1 cellular context compared by ENCODE assay signal in genomic region chr5:151085517-151086031, GRCh38.
TF ChIP-seq lines count a peak whose summit lies in the region.

No MANE protein-coding gene starts in this region.

TF ChIP-seq in HepG2, 621 proteins besides CTCF, POLR2A, EP300 and RAD21 (continued from another document):
- TF ChIP-seq, protein P1, sequence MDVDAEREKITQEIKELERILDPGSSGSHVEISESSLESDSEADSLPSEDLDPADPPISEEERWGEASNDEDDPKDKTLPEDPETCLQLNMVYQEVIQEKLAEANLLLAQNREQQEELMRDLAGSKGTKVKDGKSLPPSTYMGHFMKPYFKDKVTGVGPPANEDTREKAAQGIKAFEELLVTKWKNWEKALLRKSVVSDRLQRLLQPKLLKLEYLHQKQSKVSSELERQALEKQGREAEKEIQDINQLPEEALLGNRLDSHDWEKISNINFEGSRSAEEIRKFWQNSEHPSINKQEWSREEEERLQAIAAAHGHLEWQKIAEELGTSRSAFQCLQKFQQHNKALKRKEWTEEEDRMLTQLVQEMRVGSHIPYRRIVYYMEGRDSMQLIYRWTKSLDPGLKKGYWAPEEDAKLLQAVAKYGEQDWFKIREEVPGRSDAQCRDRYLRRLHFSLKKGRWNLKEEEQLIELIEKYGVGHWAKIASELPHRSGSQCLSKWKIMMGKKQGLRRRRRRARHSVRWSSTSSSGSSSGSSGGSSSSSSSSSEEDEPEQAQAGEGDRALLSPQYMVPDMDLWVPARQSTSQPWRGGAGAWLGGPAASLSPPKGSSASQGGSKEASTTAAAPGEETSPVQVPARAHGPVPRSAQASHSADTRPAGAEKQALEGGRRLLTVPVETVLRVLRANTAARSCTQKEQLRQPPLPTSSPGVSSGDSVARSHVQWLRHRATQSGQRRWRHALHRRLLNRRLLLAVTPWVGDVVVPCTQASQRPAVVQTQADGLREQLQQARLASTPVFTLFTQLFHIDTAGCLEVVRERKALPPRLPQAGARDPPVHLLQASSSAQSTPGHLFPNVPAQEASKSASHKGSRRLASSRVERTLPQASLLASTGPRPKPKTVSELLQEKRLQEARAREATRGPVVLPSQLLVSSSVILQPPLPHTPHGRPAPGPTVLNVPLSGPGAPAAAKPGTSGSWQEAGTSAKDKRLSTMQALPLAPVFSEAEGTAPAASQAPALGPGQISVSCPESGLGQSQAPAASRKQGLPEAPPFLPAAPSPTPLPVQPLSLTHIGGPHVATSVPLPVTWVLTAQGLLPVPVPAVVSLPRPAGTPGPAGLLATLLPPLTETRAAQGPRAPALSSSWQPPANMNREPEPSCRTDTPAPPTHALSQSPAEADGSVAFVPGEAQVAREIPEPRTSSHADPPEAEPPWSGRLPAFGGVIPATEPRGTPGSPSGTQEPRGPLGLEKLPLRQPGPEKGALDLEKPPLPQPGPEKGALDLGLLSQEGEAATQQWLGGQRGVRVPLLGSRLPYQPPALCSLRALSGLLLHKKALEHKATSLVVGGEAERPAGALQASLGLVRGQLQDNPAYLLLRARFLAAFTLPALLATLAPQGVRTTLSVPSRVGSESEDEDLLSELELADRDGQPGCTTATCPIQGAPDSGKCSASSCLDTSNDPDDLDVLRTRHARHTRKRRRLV (CRISPR knock-in tag; IDR thresholded peaks at IDR 0.05) = no peak
- TF ChIP-seq RELA (CRISPR knock-in tag; IDR thresholded peaks at IDR 0.05) = peak; percentile 14; the same call in 1 of the 2 replicates
- no peak for TF ChIP-seq BCLAF1 (IDR thresholded peaks at IDR 0.05)
- TF ChIP-seq RCOR2 (CRISPR knock-in tag; IDR thresholded peaks at IDR 0.05) = no peak
- 0 out of 2 replicates have a peak, but pooled peaks have one; percentile 29 for TF ChIP-seq ZNF136 (CRISPR knock-in tag; IDR thresholded peaks at IDR 0.05; ENCODE audit: low read depth)
- TF ChIP-seq CCAR2 (optimal IDR thresholded peaks at IDR 0.05; ENCODE audit: low read depth, low read length) = no peak
- TF ChIP-seq ZNF30 (CRISPR knock-in tag; IDR thresholded peaks at IDR 0.05) = no peak
- TF ChIP-seq ETV5 (CRISPR knock-in tag; IDR thresholded peaks at IDR 0.05; ENCODE audit: borderline replicate concordance) = no peak
- no peak for TF ChIP-seq SIN3A (IDR thresholded peaks at IDR 0.05; ENCODE audit: borderline replicate concordance, low read depth, low read length)
- no peak for TF ChIP-seq ZNF543 (CRISPR knock-in tag; IDR thresholded peaks at IDR 0.05)
- peak; percentile 80 for TF ChIP-seq ZNF687 (CRISPR knock-in tag; IDR thresholded peaks at IDR 0.05)
- no peak for TF ChIP-seq JARID2 (CRISPR knock-in tag; IDR thresholded peaks at IDR 0.05; ENCODE audit: insufficient replicate concordance)
- TF ChIP-seq PHF8 (CRISPR knock-in tag; IDR thresholded peaks at IDR 0.05) = peak; percentile 49
- 0 out of 2 replicates have a peak, but pooled peaks have one; percentile 40 for TF ChIP-seq SP2 (CRISPR knock-in tag; IDR thresholded peaks at IDR 0.05)
- peak; percentile 47; the same call in 1 of the 2 replicates for TF ChIP-seq MTA1 (CRISPR knock-in tag; IDR thresholded peaks at IDR 0.05; ENCODE audit: borderline replicate concordance)
- peak; percentile 46; the same call in 1 of the 2 replicates for TF ChIP-seq ARID4A (CRISPR knock-in tag; IDR thresholded peaks at IDR 0.05; ENCODE audit: borderline replicate concordance)
- no peak for TF ChIP-seq ZNF672 (CRISPR knock-in tag; IDR thresholded peaks at IDR 0.05)
- no peak for TF ChIP-seq ZBTB7B (CRISPR knock-in tag; IDR thresholded peaks at IDR 0.05)
